23 cellular contexts compared by ENCODE assay signal in genomic region chr17:15485045-15485444, GRCh38.
"Had no signal": no experiment of that assay in that cellular context is flagged by ENCODE, and none has a peak within 500 bp of the region (broad histone marks: within the 10 kb centered on the region; RNA-seq: fewer than 3 reads in every experiment).

No MANE protein-coding gene starts in this region.

- H3K4me1 ChIP-seq: prostate gland, testis, tibial artery had no signal

- H3K27me3 ChIP-seq: esophagus squamous epithelium, right atrium auricular region, testis, tibial artery had no signal

- ATAC-seq: left ventricle myocardium superior; lower lobe of right lung; naive thymus-derived CD4-positive, alpha-beta T cell; sciatic nerve; stimulated activated effector memory CD8-positive, alpha-beta T cell treated with anti-CD3 and anti-CD28 coated beads, Interleukin-12 subunit alpha, Interleukin-12 subunit beta, amount 100 ng/mL, for 72 hours had no signal

- H3K27ac ChIP-seq: esophagus squamous epithelium, lower lobe of right lung, prostate gland, right atrium auricular region, testis, tibial artery had no signal

- FAIRE-seq: colon, keratinocyte, urothelium cell line had no signal

- H3K36me3 ChIP-seq: lower lobe of right lung, prostate gland, right atrium auricular region had no signal

- H3K4me3 ChIP-seq: esophagus squamous epithelium, lower lobe of right lung, prostate gland, right atrium auricular region, testis, tibial artery had no signal

- H3K9me3 ChIP-seq: esophagus squamous epithelium, lower lobe of right lung, prostate gland, right atrium auricular region, testis, tibial artery had no signal

- DNase-seq: effector CD8-positive, alpha-beta T cell; erythroblast; esophagus squamous epithelium; foreskin melanocyte; hypothalamus; left ventricle myocardium superior; lower lobe of right lung; midbrain; naive thymus-derived CD4-positive, alpha-beta T cell; nucleus accumbens; stimulated activated CD4-positive, alpha-beta T cell treated with anti-CD3 and anti-CD28 coated beads, Interleukin-2, amount 100 ng/mL, for 24 hours; stimulated activated CD4-positive, alpha-beta T cell treated with anti-CD3 and anti-CD28 coated beads, Interleukin-4, amount 100 ng/mL, for 24 hours; stimulated activated naive CD4-positive, alpha-beta T cell treated with Interleukin-2 at 50 U/mL for 16 hours; substantia nigra; testis; tibial artery had no signal
